In genomic region chr17:62477718-62478401, GRCh38 we compare ENCODE assay signal across 8 cellular contexts. TPM values are rescaled to one million over a fixed set of nuclear protein-coding genes. Genes with fewer than 3 reads are reported as not detected.
DNase-seq lines count a peak whose midpoint lies in the region; ATAC-seq, FAIRE-seq and TF ChIP-seq lines count a peak whose summit lies in the region.
"Not testable (repeated sequence)": the region's sequence is repeated elsewhere in the genome, so short reads cannot be mapped to it uniquely, and the experiment has no call there.

No MANE protein-coding gene starts in this region.

- FAIRE-seq in GM12891 (lab: Jason Lieb, UNC) = peak; percentile 41

- H3K36me3 ChIP-seq in KOPT-K1 (ENCODE audit: insufficient read depth, low read length) = peaks cover 19% of the 10 kb centered on the region
- H3K36me3 ChIP-seq in body of pancreas (replicated peaks in 1 of 2; ENCODE audit: insufficient read depth in 1 of 2, low read depth in 2 of 2); thymus (ENCODE audit: control insufficient read depth, insufficient read depth): not testable (repeated sequence)

- ATAC-seq in WTC11 (peak; percentile 6; the same call in 1 of the 2 replicates), body of pancreas (peak; percentile 34), right cardiac atrium (peak; percentile 48 to 54)

- 0 out of 2 replicates have a peak, but pooled peaks have one; percentile 26 for TF ChIP-seq POLR2A in GM12891 (IDR thresholded peaks at IDR 0.05; ENCODE audit: low read depth, low read length)
- not testable (repeated sequence) for TF ChIP-seq POLR2A in body of pancreas (IDR thresholded peaks at IDR 0.05)

- peaks cover 28% of the 10 kb centered on the region for H3K4me1 ChIP-seq in body of pancreas
- not testable (repeated sequence) for H3K4me1 ChIP-seq in right cardiac atrium (ENCODE audit: control insufficient read depth, insufficient read depth, low read length); thymus (ENCODE audit: control insufficient read depth, insufficient read depth, low read length)

- H3K27ac ChIP-seq in KOPT-K1 (ENCODE audit: low read depth, low read length, poor library complexity, severe bottlenecking) (peak overlapping the region; percentile 80), body of pancreas (peak overlapping the region; percentile 87 to 93 (median 90)), right cardiac atrium (ENCODE audit: low read length) (peak overlapping the region; percentile 77), thymus (ENCODE audit: low read depth) (peak overlapping the region; percentile 90)

- H3K9me3 ChIP-seq in KOPT-K1 (ENCODE audit: insufficient read depth, low read length, poor library complexity, severe bottlenecking); body of pancreas; right cardiac atrium (ENCODE audit: control insufficient read depth, low read length); thymus (ENCODE audit: control insufficient read depth): not testable (repeated sequence)

- 1 to 8% methylated on average over 6 to 49 of the region's 59 CpGs for WGBS in body of pancreas, 2 donors
- under 1% methylated on average over 59 of the region's 59 CpGs for WGBS in right cardiac atrium
- 2% methylated on average over 59 of the region's 59 CpGs for WGBS in thymus

- H3K36me3 Mint-ChIP-seq in WTC11 = peaks cover 15% of the 10 kb centered on the region
- H3K36me3 Mint-ChIP-seq in osteocyte (ENCODE audit: unreplicated experiment) = not testable (repeated sequence)

- not testable (repeated sequence) for H3K27me3 ChIP-seq in body of pancreas; right cardiac atrium (ENCODE audit: control insufficient read depth, insufficient read depth); thymus (ENCODE audit: control insufficient read depth, insufficient read depth)

- intact Hi-C loops in body of pancreas (cut with DNase I); right cardiac atrium (cut with DNase I): not testable (repeated sequence)

- POLR2A ChIA-PET in HEK293T (lab: Yijun Ruan, JAX); WTC11 (lab: Charles Lee): not testable (repeated sequence)

- H3K4me1 Mint-ChIP-seq in WTC11 = peaks cover 30% of the 10 kb centered on the region
- H3K4me1 Mint-ChIP-seq in osteocyte (ENCODE audit: unreplicated experiment) = peaks cover 23% of the 10 kb centered on the region

- peak; percentile 39 for DNase-seq in GM12891 (ENCODE audit: insufficient read length, low spot score)
- DNase-seq in HEK293T (ENCODE audit: extremely low spot score) = peak; percentile 15
- peak; percentile 47 for DNase-seq in WTC11 (ENCODE audit: low spot score)
- peak; percentile 35 to 52 (median 45) for DNase-seq in body of pancreas
- DNase-seq in right cardiac atrium = peak in 2 of 3 donors; percentile 51 to 75
- DNase-seq in osteocyte (ENCODE audit: extremely low spot score, unreplicated experiment) = not testable (repeated sequence)

- H3K4me3 Mint-ChIP-seq in WTC11 (peak overlapping the region; percentile 75), osteocyte (ENCODE audit: unreplicated experiment) (peak overlapping the region; percentile 74)

- not testable (repeated sequence) for TF ChIP-seq CTCF in WTC11 (IDR thresholded peaks at IDR 0.05); body of pancreas (IDR thresholded peaks at IDR 0.05); osteocyte (IDR thresholded peaks at IDR 0.05)

- H3K27ac Mint-ChIP-seq in WTC11 (peak overlapping the region; percentile 70; the same call in 1 of the 2 replicates), osteocyte (ENCODE audit: unreplicated experiment) (peak overlapping the region; percentile 81)

- H3K4me3 ChIP-seq in body of pancreas (peak overlapping the region; percentile 48 to 61), right cardiac atrium (ENCODE audit: low read length) (peak overlapping the region; percentile 99), thymus (ENCODE audit: low read length) (peak overlapping the region; percentile 85)

- H3K27me3 Mint-ChIP-seq in WTC11 (ENCODE audit: low read depth); osteocyte (ENCODE audit: unreplicated experiment): not testable (repeated sequence)

- CTCF ChIA-PET in HEK293T (lab: Yijun Ruan, JAX); WTC11 (lab: Charles Lee): not testable (repeated sequence)

- not testable (repeated sequence) for H3K9me3 Mint-ChIP-seq in WTC11; osteocyte (ENCODE audit: unreplicated experiment)

TF ChIP-seq in WTC11, 78 proteins besides CTCF, POLR2A, EP300 and RAD21:
- TF ChIP-seq KAT7 (CRISPR knock-in tag; IDR thresholded peaks at IDR 0.05; ENCODE audit: borderline replicate concordance) = 0 out of 2 replicates have a peak, but pooled peaks have one; percentile 41
TF ChIP-seq in WTC11: peak in this region for 1; not testable (repeated sequence) for 77.

RNA-seq across cellular contexts. Expression of gene TLK2, which starts 0.8 kb away (rescaled TPM):
- polyA plus RNA-seq in GM12891 (2012; ENCODE audit: low read depth, missing spikeins) = 17.3 TPM
- total RNA-seq in WTC11 (2021) (38.0 to 42.9 TPM (median 39.4 TPM) in 3 replicates), body of pancreas (10 to 100 TPM; 20.8 to 54.1 TPM), right cardiac atrium (10 to 100 TPM; 25.0 to 29.1 (median 27.7) TPM), osteocyte (47.0 and 51.9 TPM in 2 replicates)
- polyA plus RNA-seq in right cardiac atrium (14.6 TPM), thymus (18.7 TPM)

RNA-seq across cellular contexts. Expression of gene METTL2A, which starts 54.2 kb away (rescaled TPM):
- polyA plus RNA-seq in GM12891 (2012; ENCODE audit: low read depth, missing spikeins) = 11.7 TPM
- total RNA-seq in WTC11 (2021) (29.5 to 33.6 TPM (median 29.6 TPM) in 3 replicates), body of pancreas (10 to 100 TPM in 1 of 2 donors, under 1 TPM in 1; 0.99 to 14.0 TPM), right cardiac atrium (10 to 100 TPM; 12.0 to 17.3 (median 15.8) TPM), osteocyte (22.0 and 24.3 TPM in 2 replicates)
- polyA plus RNA-seq in right cardiac atrium (10.6 TPM), thymus (9.8 TPM)
